ENCODE assay signal across 8 cellular contexts in the genomic region with DNA sequence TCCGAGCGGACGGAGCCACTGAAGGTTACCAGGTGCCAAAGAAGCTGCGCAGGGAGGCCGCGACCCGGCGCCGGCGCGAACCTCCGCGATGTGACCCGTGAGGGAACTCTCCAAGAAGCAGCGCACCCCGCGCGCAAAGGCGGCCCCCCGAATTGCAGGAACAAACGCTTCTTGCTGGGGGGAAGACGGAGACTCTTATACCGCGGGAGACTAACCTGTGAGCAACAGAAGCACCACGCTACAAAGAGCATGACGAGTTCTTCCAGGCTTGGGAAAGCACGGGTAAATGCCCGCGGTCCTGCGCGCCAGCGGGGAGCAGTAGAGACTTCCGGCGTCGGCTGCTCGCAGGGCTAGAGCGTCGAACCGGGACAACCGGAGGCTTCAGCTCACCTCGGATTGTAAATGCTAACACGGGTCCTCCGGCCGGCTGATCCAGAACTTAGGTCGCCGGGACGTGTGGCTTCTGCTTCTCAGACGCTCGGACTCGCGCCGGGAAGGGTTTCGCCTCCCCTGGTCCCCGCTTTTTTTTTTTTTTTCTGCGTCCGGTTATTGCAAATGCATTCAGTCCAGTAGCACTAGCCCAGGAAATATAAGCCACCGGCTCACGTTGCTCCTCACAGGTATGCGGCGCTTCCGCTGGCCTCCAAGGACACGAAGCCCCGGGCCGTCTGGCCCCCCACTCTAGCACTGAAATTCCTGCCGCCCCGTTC. TPM values are rescaled to one million over a fixed set of nuclear protein-coding genes. Genes with fewer than 3 reads are reported as not detected.
DNase-seq lines count a peak whose midpoint lies in the region; ATAC-seq, FAIRE-seq and TF ChIP-seq lines count a peak whose summit lies in the region.

A gene with protein sequence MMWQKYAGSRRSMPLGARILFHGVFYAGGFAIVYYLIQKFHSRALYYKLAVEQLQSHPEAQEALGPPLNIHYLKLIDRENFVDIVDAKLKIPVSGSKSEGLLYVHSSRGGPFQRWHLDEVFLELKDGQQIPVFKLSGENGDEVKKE (minus strand): TSS at position 310 of the 710 bp plus-strand sequence. CDS start 80,909 bp downstream, outside the sequence.

- no peaks in the 10 kb centered on the region for H3F3A ChIP-seq in OCI-LY1 (ENCODE audit: insufficient read depth, low read length)

- H3K27me3 ChIP-seq in OCI-LY1 (ENCODE audit: insufficient read depth, low read length) = no peaks in the 10 kb centered on the region
- peaks cover 0 to 3% of the 10 kb centered on the region in 2 experiments for H3K27me3 ChIP-seq in endothelial cell of umbilical vein (ENCODE audit: control insufficient read depth in 2 of 2, insufficient read depth in 2 of 2, low read length in 2 of 2)

- no peak; the same call in 1 of the 2 replicates for TF ChIP-seq CTCF in OCI-LY1 (IDR thresholded peaks at IDR 0.05; ENCODE audit: low read length)
- TF ChIP-seq CTCF in endothelial cell of umbilical vein (IDR thresholded peaks at IDR 0.05; ENCODE audit: extremely low read depth in 1 of 2, insufficient read depth in 1 of 2, low read depth in 1 of 2, low read length in 2 of 2) = no peak

- dilution Hi-C loops in endothelial cell of umbilical vein (cut with MboI; ENCODE audit: extremely low pct_ligation_motif_present, low sequenced_read_pairs) = no loop called here

- H3K27ac ChIP-seq in OCI-LY1 (ENCODE audit: low read depth, low read length, poor library complexity, severe bottlenecking) = peak within 1 kb of the TSS; percentile 17
- H3K27ac ChIP-seq in endothelial cell of umbilical vein (ENCODE audit: insufficient read depth, low read depth, low read length) = peak within 1 kb of the TSS; percentile 48

- ATAC-seq in GM21515 (IDR thresholded peaks at IDR 0.05; ENCODE audit: unreplicated experiment) = peak; percentile 82

- intact Hi-C loops in endothelial cell of umbilical vein (cut with micrococcal nuclease) = loop anchor here (1.0 to 10.0 kb wide), 5 partner anchors 88 to 1495 kb away; a partner anchor contains a TSS

- peak within 1 kb of the TSS; percentile 91 for H2AFZ ChIP-seq in OCI-LY1 (ENCODE audit: low read length)
- H2AFZ ChIP-seq in endothelial cell of umbilical vein (ENCODE audit: low read depth, low read length) = peak within 1 kb of the TSS; percentile 64

- no peaks in the 10 kb centered on the region for H3K9me1 ChIP-seq in endothelial cell of umbilical vein (replicated peaks; ENCODE audit: control insufficient read depth, extremely low read depth, insufficient read depth, low read length)

- BruUV-seq in endothelial cell of umbilical vein (replicated peaks; lab: Mats Ljungman, UMichigan) = TSS peak; percentile 93

- H3K9me3 ChIP-seq in OCI-LY1 (ENCODE audit: low read length) = 0 out of 2 replicates have a peak, but pooled peaks cover 3% of the 10 kb centered on the region
- H3K9me3 ChIP-seq in endothelial cell of umbilical vein (replicated peaks; ENCODE audit: control insufficient read depth, insufficient read depth, low read length) = no peaks in the 10 kb centered on the region

- H3K9me2 ChIP-seq in OCI-LY1 (ENCODE audit: low read depth, low read length) = no peaks in the 10 kb centered on the region

- TF ChIP-seq POLR2A in endothelial cell of umbilical vein (IDR thresholded peaks at IDR 0.05; ENCODE audit: low read depth, low read length) = peak; percentile 86

- peak within 1 kb of the TSS; percentile 81 for H3K4me2 ChIP-seq in OCI-LY1 (ENCODE audit: low read length)
- peak within 1 kb of the TSS; percentile 91 for H3K4me2 ChIP-seq in endothelial cell of umbilical vein (ENCODE audit: insufficient read depth, low read length)

- peak; percentile 83 for FAIRE-seq in endothelial cell of umbilical vein (lab: Jason Lieb, UNC)

- CTCF ChIA-PET in endothelial cell of umbilical vein (lab: Charles Lee) = interaction anchor here (0.6 to 3.5 kb wide), 12 partner anchors 8 to 813 kb away, joined by 3 to 23 read pairs (median 4); a partner anchor contains a TSS

- DNase-seq in DMS 273 treated with DMSO at 0.1 percent for 48 hours (lab: John Stamatoyannopoulos, UW) (peak; percentile 87), HuH-7 (ENCODE audit: low spot score) (peak; percentile 81), endothelial cell of umbilical vein (ENCODE audit: low read depth, low spot score) (peak; percentile 93), midbrain (lab: John Stamatoyannopoulos, UW) (peak; percentile 93)
- DNase-seq in activated CD8-positive, alpha-beta memory T cell treated with anti-CD3 and anti-CD28 coated beads, Interleukin-2, amount 50 U/mL, for 48 hours = peak; percentile 89
- peak; percentile 71 to 74 for DNase-seq in stimulated activated CD8-positive, alpha-beta memory T cell treated with anti-CD3 and anti-CD28 coated beads, Interleukin-15, amount 100 ng/mL, for 48 hours (ENCODE audit: low read depth in 2 of 2)

- H4K20me1 ChIP-seq in OCI-LY1 (ENCODE audit: insufficient read depth, low read length) (no peaks in the 10 kb centered on the region), endothelial cell of umbilical vein (replicated peaks; ENCODE audit: control insufficient read depth, extremely low read depth, insufficient read depth, low read length) (no peaks in the 10 kb centered on the region)

- H3K4me1 ChIP-seq in OCI-LY1 (ENCODE audit: insufficient read depth, low read length, severe bottlenecking) (peaks cover 23% of the 10 kb centered on the region), endothelial cell of umbilical vein (ENCODE audit: control insufficient read depth, extremely low read depth, insufficient read depth, low read length) (peaks cover 14% of the 10 kb centered on the region)

- H3K79me2 ChIP-seq in OCI-LY1 (ENCODE audit: insufficient read depth, low read length) (peaks cover 47% of the 10 kb centered on the region), endothelial cell of umbilical vein (ENCODE audit: control insufficient read depth, insufficient read depth, low read length) (peaks cover 38% of the 10 kb centered on the region)

- H3K36me3 ChIP-seq in OCI-LY1 (ENCODE audit: insufficient read depth, low read length) (peaks cover 17% of the 10 kb centered on the region), endothelial cell of umbilical vein (ENCODE audit: control insufficient read depth in 2 of 2, extremely low read depth in 1 of 2, insufficient read depth in 2 of 2, low read length in 2 of 2) (no peaks in the 10 kb centered on the region)

- peak within 1 kb of the TSS; percentile 78 for H3K4me3 ChIP-seq in OCI-LY1 (ENCODE audit: low read depth, low read length, poor library complexity, severe bottlenecking)
- H3K4me3 ChIP-seq in endothelial cell of umbilical vein (replicated peaks in 1 of 3; ENCODE audit: insufficient read depth in 1 of 3, low read depth in 1 of 3, low read length in 3 of 3) = peak within 1 kb of the TSS; percentile 13 to 66 (median 58)

- H3K9ac ChIP-seq in OCI-LY1 (ENCODE audit: low read length) (peak within 1 kb of the TSS; percentile 80), endothelial cell of umbilical vein (replicated peaks; ENCODE audit: extremely low read depth, insufficient read depth, low read length) (peak within 1 kb of the TSS; percentile 41)

- POLR2A ChIA-PET in endothelial cell of umbilical vein (lab: Charles Lee) = interaction anchor here (0.6 to 2.1 kb wide), 9 partner anchors 30 to 1395 kb away, joined by 3 to 8 read pairs (median 3); a partner anchor contains a TSS

TF ChIP-seq in endothelial cell of umbilical vein, 7 proteins besides CTCF, POLR2A, EP300 and RAD21:
- TF ChIP-seq GATA2 (IDR thresholded peaks at IDR 0.05; ENCODE audit: insufficient read depth, insufficient read length, low read depth, low read length) (no peak), POLR2AphosphoS5 (IDR thresholded peaks at IDR 0.05; ENCODE audit: insufficient read depth, low read depth, low read length) (peak; percentile 93)
TF ChIP-seq in endothelial cell of umbilical vein: peak in this region for 1.

RNA-seq across cellular contexts. Expression of the gene that starts here (rescaled TPM):
- total RNA-seq in endothelial cell of umbilical vein = 55.1 and 58.0 TPM in 2 replicates
- 24.8 and 38.1 TPM in 2 replicates for polyA plus RNA-seq in endothelial cell of umbilical vein
- polyA plus RNA-seq in endothelial cell of umbilical vein (2011; cell fraction: cytosol; rRNA removed) = 21.7 and 24.3 TPM in 2 replicates
- polyA plus RNA-seq in endothelial cell of umbilical vein (2011; cell fraction: nucleus; rRNA removed) = 52.7 and 53.5 TPM in 2 replicates
- polyA plus RNA-seq in endothelial cell of umbilical vein (2012) = 38.3 and 57.1 TPM in 2 replicates
- 68.0 and 68.7 TPM in 2 replicates for polyA minus RNA-seq in endothelial cell of umbilical vein
- 30.3 TPM for polyA minus RNA-seq in endothelial cell of umbilical vein (2011; cell fraction: cytosol; rRNA and poly(A)+ RNA removed)
- 81.5 and 105 TPM in 2 replicates for polyA minus RNA-seq in endothelial cell of umbilical vein (2011; cell fraction: nucleus; rRNA and poly(A)+ RNA removed)

Comparison
In these comparisons a context has a peak if more than half of its experiments do, and no peak if none do; other contexts are left out.
1. Peak in every context shown above with its lines: DNase-seq, ATAC-seq, H3K4me3 ChIP-seq and H3K27ac ChIP-seq.